ENCODE assay signal across 1 cellular context in the genomic region with DNA sequence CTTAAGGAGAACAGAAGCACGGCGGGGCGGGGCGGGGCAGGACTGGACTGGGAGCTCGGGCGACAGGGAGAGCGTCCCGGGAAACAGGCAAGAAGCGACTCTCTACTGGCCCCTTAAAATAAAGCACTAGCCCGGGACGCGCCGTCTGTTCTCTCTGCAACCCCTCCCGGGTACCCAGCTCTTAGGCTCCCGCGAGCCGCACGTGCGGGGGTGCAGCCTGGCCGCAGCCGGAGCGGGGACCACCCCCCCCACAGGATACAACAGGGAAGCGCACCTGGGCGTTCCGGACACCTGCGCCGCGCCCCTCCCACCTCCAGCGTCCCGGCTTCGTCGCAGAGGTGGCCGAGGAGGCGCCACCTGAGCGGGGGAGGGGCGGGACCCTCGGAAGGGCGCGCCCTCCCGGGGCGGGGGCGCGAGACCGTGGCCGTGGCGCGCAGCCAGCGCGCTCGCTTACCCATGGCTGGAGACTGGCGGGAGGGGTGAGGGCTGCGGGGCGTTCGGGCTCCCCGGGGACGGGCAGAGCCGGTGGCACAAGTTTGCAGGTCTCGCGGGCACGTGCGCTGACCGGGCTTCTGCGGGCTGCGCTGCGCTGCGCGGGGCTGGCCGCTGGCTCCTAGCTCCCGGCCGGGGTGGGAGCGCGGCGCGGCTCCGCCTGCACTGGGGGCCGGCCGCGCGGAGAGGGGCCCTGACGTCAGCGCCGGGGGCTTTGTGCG.
TF ChIP-seq lines count a peak whose summit lies in the region.

No MANE protein-coding gene starts in this region.

TF ChIP-seq in HEK293, 187 proteins besides CTCF, POLR2A, EP300 and RAD21 (continued from another document and continues in another):
- TF ChIP-seq, protein P1, sequence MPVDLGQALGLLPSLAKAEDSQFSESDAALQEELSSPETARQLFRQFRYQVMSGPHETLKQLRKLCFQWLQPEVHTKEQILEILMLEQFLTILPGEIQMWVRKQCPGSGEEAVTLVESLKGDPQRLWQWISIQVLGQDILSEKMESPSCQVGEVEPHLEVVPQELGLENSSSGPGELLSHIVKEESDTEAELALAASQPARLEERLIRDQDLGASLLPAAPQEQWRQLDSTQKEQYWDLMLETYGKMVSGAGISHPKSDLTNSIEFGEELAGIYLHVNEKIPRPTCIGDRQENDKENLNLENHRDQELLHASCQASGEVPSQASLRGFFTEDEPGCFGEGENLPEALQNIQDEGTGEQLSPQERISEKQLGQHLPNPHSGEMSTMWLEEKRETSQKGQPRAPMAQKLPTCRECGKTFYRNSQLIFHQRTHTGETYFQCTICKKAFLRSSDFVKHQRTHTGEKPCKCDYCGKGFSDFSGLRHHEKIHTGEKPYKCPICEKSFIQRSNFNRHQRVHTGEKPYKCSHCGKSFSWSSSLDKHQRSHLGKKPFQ (tag by site-specific recombination; IDR thresholded peaks at IDR 0.05): no peak
- TF ChIP-seq ZNF658 (tag by site-specific recombination; IDR thresholded peaks at IDR 0.05) (no peak), ZNF548 (tag by site-specific recombination; IDR thresholded peaks at IDR 0.05) (no peak), ZNF629 (tag by site-specific recombination; IDR thresholded peaks at IDR 0.05) (no peak), ZNF354C (tag by site-specific recombination; IDR thresholded peaks at IDR 0.05; ENCODE audit: borderline replicate concordance, low read depth) (no peak), KLF16 (tag by site-specific recombination; IDR thresholded peaks at IDR 0.05) (peak; percentile 21; the same call in 1 of the 2 replicates), ZNF776 (tag by site-specific recombination; IDR thresholded peaks at IDR 0.05; ENCODE audit: borderline replicate concordance) (no peak), ZNF664 (tag by site-specific recombination; IDR thresholded peaks at IDR 0.05) (no peak), ZNF37A (tag by site-specific recombination; IDR thresholded peaks at IDR 0.05) (no peak), ZFP37 (tag by site-specific recombination; IDR thresholded peaks at IDR 0.05) (no peak), ZNF513 (tag by site-specific recombination; IDR thresholded peaks at IDR 0.05) (no peak), ZNF311 (tag by site-specific recombination; IDR thresholded peaks at IDR 0.05; ENCODE audit: borderline replicate concordance) (no peak), ZNF561 (tag by site-specific recombination; IDR thresholded peaks at IDR 0.05; ENCODE audit: borderline replicate concordance) (peak; percentile 51; the same call in 1 of the 2 replicates), REST (tag by site-specific recombination; IDR thresholded peaks at IDR 0.05) (no peak), HOXA7 (CRISPR knock-in tag; IDR thresholded peaks at IDR 0.05; ENCODE audit: borderline replicate concordance) (no peak), ZNF138 (tag by site-specific recombination; IDR thresholded peaks at IDR 0.05; ENCODE audit: borderline replicate concordance) (no peak), KLF8 (tag by site-specific recombination; IDR thresholded peaks at IDR 0.05) (peak; percentile 72; the same call in 1 of the 2 replicates), ZSCAN5A (tag by site-specific recombination; IDR thresholded peaks at IDR 0.05) (no peak), ZSCAN30 (tag by site-specific recombination; IDR thresholded peaks at IDR 0.05) (peak; percentile 72), SP2 (tag by site-specific recombination; IDR thresholded peaks at IDR 0.05) (peak; percentile 48), ZSCAN23 (tag by site-specific recombination; IDR thresholded peaks at IDR 0.05) (no peak), ZNF366 (tag by site-specific recombination; conservative IDR thresholded peaks at IDR 0.05) (no peak), ZBTB20 (tag by site-specific recombination; IDR thresholded peaks at IDR 0.05) (peak; percentile 70), KLF10 (tag by site-specific recombination; IDR thresholded peaks at IDR 0.05) (no peak), ZNF670 (tag by site-specific recombination; IDR thresholded peaks at IDR 0.05; ENCODE audit: low read depth) (no peak), ZNF521 (tag by site-specific recombination; IDR thresholded peaks at IDR 0.05) (no peak), ZNF416 (tag by site-specific recombination; IDR thresholded peaks at IDR 0.05) (no peak), MEIS1 (CRISPR knock-in tag; IDR thresholded peaks at IDR 0.05; ENCODE audit: borderline replicate concordance) (no peak), ZNF654 (tag by site-specific recombination; IDR thresholded peaks at IDR 0.05; ENCODE audit: low read depth) (no peak), ZNF214 (tag by site-specific recombination; IDR thresholded peaks at IDR 0.05; ENCODE audit: borderline replicate concordance) (no peak), HIC1 (tag by site-specific recombination; IDR thresholded peaks at IDR 0.05) (peak; percentile 48; the same call in 1 of the 2 replicates), ZNF350 (tag by site-specific recombination; IDR thresholded peaks at IDR 0.05) (no peak), YY2 (tag by site-specific recombination; IDR thresholded peaks at IDR 0.05) (no peak), ZNF211 (tag by site-specific recombination; IDR thresholded peaks at IDR 0.05; ENCODE audit: low read depth) (no peak), OSR2 (tag by site-specific recombination; IDR thresholded peaks at IDR 0.05) (peak; percentile 28; the same call in 1 of the 2 replicates), ZFHX2 (tag by site-specific recombination; conservative IDR thresholded peaks at IDR 0.05) (peak; percentile 71)
- TF ChIP-seq, protein P2, sequence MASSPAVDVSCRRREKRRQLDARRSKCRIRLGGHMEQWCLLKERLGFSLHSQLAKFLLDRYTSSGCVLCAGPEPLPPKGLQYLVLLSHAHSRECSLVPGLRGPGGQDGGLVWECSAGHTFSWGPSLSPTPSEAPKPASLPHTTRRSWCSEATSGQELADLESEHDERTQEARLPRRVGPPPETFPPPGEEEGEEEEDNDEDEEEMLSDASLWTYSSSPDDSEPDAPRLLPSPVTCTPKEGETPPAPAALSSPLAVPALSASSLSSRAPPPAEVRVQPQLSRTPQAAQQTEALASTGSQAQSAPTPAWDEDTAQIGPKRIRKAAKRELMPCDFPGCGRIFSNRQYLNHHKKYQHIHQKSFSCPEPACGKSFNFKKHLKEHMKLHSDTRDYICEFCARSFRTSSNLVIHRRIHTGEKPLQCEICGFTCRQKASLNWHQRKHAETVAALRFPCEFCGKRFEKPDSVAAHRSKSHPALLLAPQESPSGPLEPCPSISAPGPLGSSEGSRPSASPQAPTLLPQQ (tag by site-specific recombination; IDR thresholded peaks at IDR 0.05): no peak; the same call in 1 of the 2 replicates
- TF ChIP-seq, protein P3, sequence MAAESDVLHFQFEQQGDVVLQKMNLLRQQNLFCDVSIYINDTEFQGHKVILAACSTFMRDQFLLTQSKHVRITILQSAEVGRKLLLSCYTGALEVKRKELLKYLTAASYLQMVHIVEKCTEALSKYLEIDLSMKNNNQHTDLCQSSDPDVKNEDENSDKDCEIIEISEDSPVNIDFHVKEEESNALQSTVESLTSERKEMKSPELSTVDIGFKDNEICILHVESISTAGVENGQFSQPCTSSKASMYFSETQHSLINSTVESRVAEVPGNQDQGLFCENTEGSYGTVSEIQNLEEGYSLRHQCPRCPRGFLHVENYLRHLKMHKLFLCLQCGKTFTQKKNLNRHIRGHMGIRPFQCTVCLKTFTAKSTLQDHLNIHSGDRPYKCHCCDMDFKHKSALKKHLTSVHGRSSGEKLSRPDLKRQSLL (tag by site-specific recombination; IDR thresholded peaks at IDR 0.05): no peak
- TF ChIP-seq, protein P4, sequence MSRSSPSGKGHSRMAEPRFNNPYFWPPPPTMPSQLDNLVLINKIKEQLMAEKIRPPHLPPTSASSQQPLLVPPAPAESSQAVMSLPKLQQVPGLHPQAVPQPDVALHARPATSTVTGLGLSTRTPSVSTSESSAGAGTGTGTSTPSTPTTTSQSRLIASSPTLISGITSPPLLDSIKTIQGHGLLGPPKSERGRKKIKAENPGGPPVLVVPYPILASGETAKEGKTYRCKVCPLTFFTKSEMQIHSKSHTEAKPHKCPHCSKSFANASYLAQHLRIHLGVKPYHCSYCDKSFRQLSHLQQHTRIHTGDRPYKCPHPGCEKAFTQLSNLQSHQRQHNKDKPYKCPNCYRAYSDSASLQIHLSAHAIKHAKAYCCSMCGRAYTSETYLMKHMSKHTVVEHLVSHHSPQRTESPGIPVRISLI (tag by site-specific recombination; IDR thresholded peaks at IDR 0.05): no peak
- TF ChIP-seq, protein P5, sequence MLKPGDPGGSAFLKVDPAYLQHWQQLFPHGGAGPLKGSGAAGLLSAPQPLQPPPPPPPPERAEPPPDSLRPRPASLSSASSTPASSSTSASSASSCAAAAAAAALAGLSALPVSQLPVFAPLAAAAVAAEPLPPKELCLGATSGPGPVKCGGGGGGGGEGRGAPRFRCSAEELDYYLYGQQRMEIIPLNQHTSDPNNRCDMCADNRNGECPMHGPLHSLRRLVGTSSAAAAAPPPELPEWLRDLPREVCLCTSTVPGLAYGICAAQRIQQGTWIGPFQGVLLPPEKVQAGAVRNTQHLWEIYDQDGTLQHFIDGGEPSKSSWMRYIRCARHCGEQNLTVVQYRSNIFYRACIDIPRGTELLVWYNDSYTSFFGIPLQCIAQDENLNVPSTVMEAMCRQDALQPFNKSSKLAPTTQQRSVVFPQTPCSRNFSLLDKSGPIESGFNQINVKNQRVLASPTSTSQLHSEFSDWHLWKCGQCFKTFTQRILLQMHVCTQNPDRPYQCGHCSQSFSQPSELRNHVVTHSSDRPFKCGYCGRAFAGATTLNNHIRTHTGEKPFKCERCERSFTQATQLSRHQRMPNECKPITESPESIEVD (tag by site-specific recombination; IDR thresholded peaks at IDR 0.05): no peak
- TF ChIP-seq, protein P6, sequence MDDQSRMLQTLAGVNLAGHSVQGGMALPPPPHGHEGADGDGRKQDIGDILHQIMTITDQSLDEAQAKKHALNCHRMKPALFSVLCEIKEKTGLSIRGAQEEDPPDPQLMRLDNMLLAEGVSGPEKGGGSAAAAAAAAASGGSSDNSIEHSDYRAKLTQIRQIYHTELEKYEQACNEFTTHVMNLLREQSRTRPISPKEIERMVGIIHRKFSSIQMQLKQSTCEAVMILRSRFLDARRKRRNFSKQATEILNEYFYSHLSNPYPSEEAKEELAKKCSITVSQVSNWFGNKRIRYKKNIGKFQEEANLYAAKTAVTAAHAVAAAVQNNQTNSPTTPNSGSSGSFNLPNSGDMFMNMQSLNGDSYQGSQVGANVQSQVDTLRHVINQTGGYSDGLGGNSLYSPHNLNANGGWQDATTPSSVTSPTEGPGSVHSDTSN (CRISPR knock-in tag; IDR thresholded peaks at IDR 0.05): no peak; the same call in none of the 2 replicates
- TF ChIP-seq, protein P7, sequence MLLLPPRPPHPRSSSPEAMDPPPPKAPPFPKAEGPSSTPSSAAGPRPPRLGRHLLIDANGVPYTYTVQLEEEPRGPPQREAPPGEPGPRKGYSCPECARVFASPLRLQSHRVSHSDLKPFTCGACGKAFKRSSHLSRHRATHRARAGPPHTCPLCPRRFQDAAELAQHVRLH (tag by site-specific recombination; IDR thresholded peaks at IDR 0.05): no peak
